Comparison of ENCODE assay signal across 26 cellular contexts in genomic region chr4:174170091-174170490, GRCh38.
"Had no signal": no experiment of that assay in that cellular context is flagged by ENCODE, and none has a peak within 500 bp of the region (broad histone marks: within the 10 kb centered on the region; RNA-seq: fewer than 3 reads in every experiment).

No MANE protein-coding gene starts in this region.

- FAIRE-seq: urothelium cell line had no signal

- H3K27ac ChIP-seq: stomach, suprapubic skin, testis, thoracic aorta, thyroid gland, tibial artery, tibial nerve, transverse colon, upper lobe of left lung, upper lobe of right lung, uterus, vagina had no signal

- H3K36me3 ChIP-seq: stomach, suprapubic skin, thoracic aorta, thyroid gland, tibial artery, tibial nerve, transverse colon, upper lobe of left lung, upper lobe of right lung, uterus, vagina had no signal

- H3K27me3 ChIP-seq: stomach, testis, tibial artery, tibial nerve, transverse colon, upper lobe of left lung, uterus, vagina had no signal

- H3K4me1 ChIP-seq: stomach, suprapubic skin, testis, thyroid gland, tibial artery, tibial nerve, transverse colon, upper lobe of left lung, upper lobe of right lung, uterus, vagina had no signal

- H3K9me3 ChIP-seq: stomach, suprapubic skin, testis, thoracic aorta, thyroid gland, tibial artery, tibial nerve, transverse colon, upper lobe of left lung, upper lobe of right lung, uterus, vagina had no signal

- ATAC-seq: stimulated activated effector memory CD8-positive, alpha-beta T cell treated with anti-CD3 and anti-CD28 coated beads, Interleukin-12 subunit alpha, Interleukin-12 subunit beta, amount 100 ng/mL, for 72 hours; stimulated activated memory B cell treated with anti-CD40 and anti-IgM and Interleukin-4, amounts not matched to agents 10 μg/mL and 1 μg/mL and 100 μg/mL, for 72 hours; stimulated activated naive B cell treated with anti-CD40 and anti-IgM and Interleukin-4, amounts not matched to agents 10 μg/mL and 1 μg/mL and 100 μg/mL, for 72 hours; stimulated activated naive CD8-positive, alpha-beta T cell treated with anti-CD3 and anti-CD28 coated beads, Interleukin-15, amount 100 ng/mL, for 72 hours; stimulated activated naive CD8-positive, alpha-beta T cell treated with anti-CD3 and anti-CD28 coated beads, Interleukin-15, Interleukin-2, amounts not matched to agents 100 U/mL and 50 U/mL, for 24 hours; upper lobe of right lung had no signal

- DNase-seq: stimulated activated CD4-positive, alpha-beta T cell treated with anti-CD3 and anti-CD28 coated beads, Interleukin-2, amount 100 ng/mL, for 48 hours; stimulated activated CD4-positive, alpha-beta T cell treated with anti-CD3 and anti-CD28 coated beads, Interleukin-4, amount 100 ng/mL, for 1 hour; stimulated activated CD4-positive, alpha-beta T cell treated with anti-CD3 and anti-CD28 coated beads, Interleukin-4, amount 100 ng/mL, for 4 hours; stimulated activated CD8-positive, alpha-beta memory T cell treated with anti-CD3 and anti-CD28 coated beads, Interleukin-4, amount 100 ng/mL, for 48 hours; stimulated activated naive B cell treated with anti-CD40 and anti-IgM and Interleukin-4, amounts not matched to agents 10 μg/mL and 1 μg/mL and 100 μg/mL, for 72 hours; stimulated activated naive CD4-positive, alpha-beta T cell; stimulated activated naive CD4-positive, alpha-beta T cell treated with Interleukin-2 at 50 U/mL for 16 hours; stimulated activated naive CD8-positive, alpha-beta T cell treated with anti-CD3 and anti-CD28 coated beads, Interleukin-15, amount 100 ng/mL, for 72 hours; stimulated activated naive CD8-positive, alpha-beta T cell treated with anti-CD3 and anti-CD28 coated beads, Interleukin-15, Interleukin-2, amounts not matched to agents 100 U/mL and 50 U/mL, for 24 hours; stomach; substantia nigra; testis; thyroid gland; tibial artery; transverse colon; trophoblast cell; upper lobe of left lung; upper lobe of right lung; uterus had no signal

- H3K4me3 ChIP-seq: stomach, suprapubic skin, testis, thoracic aorta, thyroid gland, tibial artery, tibial nerve, transverse colon, upper lobe of left lung, upper lobe of right lung, uterus, vagina had no signal
